In the genomic region with DNA sequence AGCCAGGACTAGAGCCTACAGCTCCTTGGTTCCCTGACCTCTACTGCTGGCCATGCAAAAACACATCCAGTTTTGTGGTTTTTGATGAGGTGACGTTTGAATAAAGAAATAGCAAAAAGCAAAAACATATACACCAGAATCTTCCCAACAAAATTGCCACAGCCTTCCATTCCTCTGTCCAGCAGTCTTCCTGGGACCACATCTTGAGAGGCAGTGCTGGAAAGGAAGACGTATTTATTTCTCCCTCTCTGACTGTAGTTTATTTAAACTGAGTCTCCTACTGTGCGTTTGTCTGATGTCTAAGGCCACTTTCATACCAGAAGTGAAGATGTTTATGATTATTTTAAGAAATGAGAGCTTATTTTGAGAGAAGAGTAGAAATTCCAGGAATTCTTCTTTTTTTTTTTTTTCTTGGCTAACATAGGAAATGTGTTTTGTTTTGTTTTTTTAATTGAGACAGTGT, we compare ENCODE assay signal across 10 cellular contexts.
A peak's percentile ranks its signal among the peaks of the same experiment; 100 is the strongest.
DNase-seq lines count a peak whose midpoint lies in the region; ATAC-seq and TF ChIP-seq lines count a peak whose summit lies in the region.
"Had no signal": no experiment of that assay in that cellular context is flagged by ENCODE, and none has a peak within 500 bp of the region (broad histone marks: within the 10 kb centered on the region; RNA-seq: fewer than 3 reads in every experiment).

No MANE protein-coding gene starts in this region.

- no peaks in the 10 kb centered on the region for H3K9me3 ChIP-seq in HCT116 (ENCODE audit: control insufficient read depth in 1 of 2, insufficient read depth in 1 of 2, low read depth in 1 of 2, low read length in 2 of 2)
- no peaks in the 10 kb centered on the region for H3K9me3 ChIP-seq in thoracic aorta

- H3K4me3 ChIP-seq in HCT116 (replicated peaks in 1 of 2; ENCODE audit: low read depth in 1 of 2, low read length in 2 of 2) = no peak overlapping the region
- no peak overlapping the region for H3K4me3 ChIP-seq in astrocyte of the cerebellum (ENCODE audit: low read depth, low read length)
- peak overlapping the region; percentile 54 for H3K4me3 ChIP-seq in thoracic aorta

- H3K36me3 ChIP-seq in HCT116 (ENCODE audit: control insufficient read depth in 1 of 2, insufficient read depth in 2 of 2, low read length in 2 of 2) (no peaks in the 10 kb centered on the region), thoracic aorta (no peaks in the 10 kb centered on the region)

- H3K4me1 ChIP-seq in HCT116 (ENCODE audit: control insufficient read depth in 1 of 2, insufficient read depth in 2 of 2, low read length in 2 of 2) = peaks cover 18 to 24% of the 10 kb centered on the region in 2 experiments
- peaks cover 25 to 43% of the 10 kb centered on the region in 2 donors for H3K4me1 ChIP-seq in thoracic aorta (ENCODE audit: control insufficient read depth in 1 of 2, low read depth in 2 of 2)

- CTCF ChIA-PET in HCT116 (lab: Charles Lee) = no interaction called here

- RAD21 ChIA-PET in HCT116 (lab: Charles Lee; ENCODE audit: low non-redundant PET in 1 of 2, low total read pairs in 2 of 2, uncharacterized antibody in 2 of 2, unreplicated experiment in 2 of 2) = no interaction called here

- DNase-seq in HCT116 (ENCODE audit: low read depth, low spot score) (no peak), astrocyte of the cerebellum (ENCODE audit: low read depth) (peak; percentile 77), kidney glomerular epithelial cell (lab: John Stamatoyannopoulos, UW) (peak; percentile 57), thoracic aorta (ENCODE audit: low spot score) (no peak), NCI-H2081 (lab: John Stamatoyannopoulos, UW) (no peak), NCI-H1436 treated with DMSO at 0.1 percent for 48 hours (lab: John Stamatoyannopoulos, UW) (no peak), COR-L47 (lab: John Stamatoyannopoulos, UW) (no peak)
- DNase-seq: activated T-cell treated with anti-CD3 and anti-CD28 coated beads, Interleukin-2, amount 50 U/mL, for 4 hours; NCI-H2171 had no signal

- ATAC-seq in HCT116 (no peak), thoracic aorta (ENCODE audit: insufficient number of reproducible peaks, low FRiP score, low read depth) (no peak), HG03045 (IDR thresholded peaks at IDR 0.05; ENCODE audit: unreplicated experiment) (no peak)
- ATAC-seq: activated T-cell treated with anti-CD3 and anti-CD28 coated beads, Interleukin-2, amount 50 U/mL, for 4 hours had no signal

- H3K27me3 ChIP-seq in HCT116 (ENCODE audit: insufficient read depth, low read length) (no peaks in the 10 kb centered on the region), thoracic aorta (replicated peaks; ENCODE audit: insufficient read depth) (no peaks in the 10 kb centered on the region)

- H3K79me2 ChIP-seq in HCT116 (ENCODE audit: insufficient read depth, low read length) = no peaks in the 10 kb centered on the region

- peak overlapping the region; percentile 71; the same call in 1 of the 2 replicates for H3K27ac ChIP-seq in HCT116 (ENCODE audit: low read depth, low read length)
- H3K27ac ChIP-seq in thoracic aorta = peak overlapping the region; percentile 60 to 73

- H3K9me2 ChIP-seq in HCT116 (ENCODE audit: insufficient read depth) = no peaks in the 10 kb centered on the region

- no peak overlapping the region for H3K4me2 ChIP-seq in HCT116 (ENCODE audit: low read length)

- no peak overlapping the region for H3K9ac ChIP-seq in HCT116 (ENCODE audit: low read length)

- POLR2A ChIA-PET in HCT116 (lab: Charles Lee) = no interaction called here

- intact Hi-C loops in HCT116 (cut with micrococcal nuclease) = no loop called here

- in situ Hi-C loops in astrocyte of the cerebellum (cut with HindIII; ENCODE audit: low sequenced_read_pairs) = no loop called here

- no TSS peak for BruUV-seq in HCT116 (replicated peaks; lab: Mats Ljungman, UMichigan)

- H2AFZ ChIP-seq in HCT116 (ENCODE audit: low read depth, low read length, poor library complexity, severe bottlenecking) = no peak overlapping the region

- no peak for TF ChIP-seq POLR2A in HCT116 (IDR thresholded peaks at IDR 0.05; ENCODE audit: borderline replicate concordance, extremely low read depth, insufficient read depth, insufficient read length)

- TF ChIP-seq CTCF in HCT116 (IDR thresholded peaks at IDR 0.05 in 2 of 3, conservative IDR thresholded peaks at IDR 0.05 in 1 of 3; ENCODE audit: borderline replicate concordance in 1 of 3, insufficient read depth in 1 of 3, low read depth in 2 of 3, low read length in 2 of 3) = no peak
- TF ChIP-seq CTCF in astrocyte of the cerebellum (IDR thresholded peaks at IDR 0.05; ENCODE audit: low read depth, low read length, missing control alignments) = no peak
- no peak for TF ChIP-seq CTCF in thoracic aorta (IDR thresholded peaks at IDR 0.05)

- H4K20me1 ChIP-seq in HCT116 (ENCODE audit: insufficient read depth) = no peaks in the 10 kb centered on the region

- no peak for TF ChIP-seq RAD21 in HCT116 (IDR thresholded peaks at IDR 0.05; ENCODE audit: low read depth)

TF ChIP-seq in HCT116, 20 proteins besides CTCF, POLR2A, EP300 and RAD21:
- no peak for TF ChIP-seq YY1 (IDR thresholded peaks at IDR 0.05; ENCODE audit: extremely low read depth, insufficient replicate concordance, low read depth, low read length)
- TF ChIP-seq, protein P1, sequence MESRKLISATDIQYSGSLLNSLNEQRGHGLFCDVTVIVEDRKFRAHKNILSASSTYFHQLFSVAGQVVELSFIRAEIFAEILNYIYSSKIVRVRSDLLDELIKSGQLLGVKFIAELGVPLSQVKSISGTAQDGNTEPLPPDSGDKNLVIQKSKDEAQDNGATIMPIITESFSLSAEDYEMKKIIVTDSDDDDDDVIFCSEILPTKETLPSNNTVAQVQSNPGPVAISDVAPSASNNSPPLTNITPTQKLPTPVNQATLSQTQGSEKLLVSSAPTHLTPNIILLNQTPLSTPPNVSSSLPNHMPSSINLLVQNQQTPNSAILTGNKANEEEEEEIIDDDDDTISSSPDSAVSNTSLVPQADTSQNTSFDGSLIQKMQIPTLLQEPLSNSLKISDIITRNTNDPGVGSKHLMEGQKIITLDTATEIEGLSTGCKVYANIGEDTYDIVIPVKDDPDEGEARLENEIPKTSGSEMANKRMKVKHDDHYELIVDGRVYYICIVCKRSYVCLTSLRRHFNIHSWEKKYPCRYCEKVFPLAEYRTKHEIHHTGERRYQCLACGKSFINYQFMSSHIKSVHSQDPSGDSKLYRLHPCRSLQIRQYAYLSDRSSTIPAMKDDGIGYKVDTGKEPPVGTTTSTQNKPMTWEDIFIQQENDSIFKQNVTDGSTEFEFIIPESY (IDR thresholded peaks at IDR 0.05; ENCODE audit: extremely low read depth, insufficient replicate concordance, low read length) = no peak
- no peak for TF ChIP-seq SRF (IDR thresholded peaks at IDR 0.05; ENCODE audit: low read depth)
- TF ChIP-seq EGR1 (IDR thresholded peaks at IDR 0.05; ENCODE audit: low read depth) = no peak
- TF ChIP-seq SP1 (IDR thresholded peaks at IDR 0.05; ENCODE audit: low read depth) = no peak
- TF ChIP-seq, protein P2, sequence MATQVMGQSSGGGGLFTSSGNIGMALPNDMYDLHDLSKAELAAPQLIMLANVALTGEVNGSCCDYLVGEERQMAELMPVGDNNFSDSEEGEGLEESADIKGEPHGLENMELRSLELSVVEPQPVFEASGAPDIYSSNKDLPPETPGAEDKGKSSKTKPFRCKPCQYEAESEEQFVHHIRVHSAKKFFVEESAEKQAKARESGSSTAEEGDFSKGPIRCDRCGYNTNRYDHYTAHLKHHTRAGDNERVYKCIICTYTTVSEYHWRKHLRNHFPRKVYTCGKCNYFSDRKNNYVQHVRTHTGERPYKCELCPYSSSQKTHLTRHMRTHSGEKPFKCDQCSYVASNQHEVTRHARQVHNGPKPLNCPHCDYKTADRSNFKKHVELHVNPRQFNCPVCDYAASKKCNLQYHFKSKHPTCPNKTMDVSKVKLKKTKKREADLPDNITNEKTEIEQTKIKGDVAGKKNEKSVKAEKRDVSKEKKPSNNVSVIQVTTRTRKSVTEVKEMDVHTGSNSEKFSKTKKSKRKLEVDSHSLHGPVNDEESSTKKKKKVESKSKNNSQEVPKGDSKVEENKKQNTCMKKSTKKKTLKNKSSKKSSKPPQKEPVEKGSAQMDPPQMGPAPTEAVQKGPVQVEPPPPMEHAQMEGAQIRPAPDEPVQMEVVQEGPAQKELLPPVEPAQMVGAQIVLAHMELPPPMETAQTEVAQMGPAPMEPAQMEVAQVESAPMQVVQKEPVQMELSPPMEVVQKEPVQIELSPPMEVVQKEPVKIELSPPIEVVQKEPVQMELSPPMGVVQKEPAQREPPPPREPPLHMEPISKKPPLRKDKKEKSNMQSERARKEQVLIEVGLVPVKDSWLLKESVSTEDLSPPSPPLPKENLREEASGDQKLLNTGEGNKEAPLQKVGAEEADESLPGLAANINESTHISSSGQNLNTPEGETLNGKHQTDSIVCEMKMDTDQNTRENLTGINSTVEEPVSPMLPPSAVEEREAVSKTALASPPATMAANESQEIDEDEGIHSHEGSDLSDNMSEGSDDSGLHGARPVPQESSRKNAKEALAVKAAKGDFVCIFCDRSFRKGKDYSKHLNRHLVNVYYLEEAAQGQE (IDR thresholded peaks at IDR 0.05; ENCODE audit: low read depth) = no peak
- TF ChIP-seq, protein P3, sequence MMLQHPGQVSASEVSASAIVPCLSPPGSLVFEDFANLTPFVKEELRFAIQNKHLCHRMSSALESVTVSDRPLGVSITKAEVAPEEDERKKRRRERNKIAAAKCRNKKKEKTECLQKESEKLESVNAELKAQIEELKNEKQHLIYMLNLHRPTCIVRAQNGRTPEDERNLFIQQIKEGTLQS (IDR thresholded peaks at IDR 0.05) = no peak
- TF ChIP-seq ZNF274 (IDR thresholded peaks at IDR 0.05; ENCODE audit: low read depth, low read length) = no peak
- TF ChIP-seq POLR2AphosphoS5 (IDR thresholded peaks at IDR 0.05; ENCODE audit: low read depth, low read length) = no peak
- no peak for TF ChIP-seq TCF7L2 (IDR thresholded peaks at IDR 0.05; ENCODE audit: borderline replicate concordance, extremely low read depth, insufficient read depth, insufficient read length)
TF ChIP-seq in HCT116: peak in this region for 0.

Comparison
In these comparisons a context has a peak if more than half of its experiments do, and no peak if none do; other contexts are left out.
1. DNase-seq: peak in astrocyte of the cerebellum (single experiment) and kidney glomerular epithelial cell (single experiment); none in HCT116 (single experiment), thoracic aorta (single experiment), NCI-H2081 (0 of 2), NCI-H1436 treated with DMSO at 0.1 percent for 48 hours (single experiment) and COR-L47 (single experiment).